ENCODE assay signal across 14 cellular contexts in the genomic region with DNA sequence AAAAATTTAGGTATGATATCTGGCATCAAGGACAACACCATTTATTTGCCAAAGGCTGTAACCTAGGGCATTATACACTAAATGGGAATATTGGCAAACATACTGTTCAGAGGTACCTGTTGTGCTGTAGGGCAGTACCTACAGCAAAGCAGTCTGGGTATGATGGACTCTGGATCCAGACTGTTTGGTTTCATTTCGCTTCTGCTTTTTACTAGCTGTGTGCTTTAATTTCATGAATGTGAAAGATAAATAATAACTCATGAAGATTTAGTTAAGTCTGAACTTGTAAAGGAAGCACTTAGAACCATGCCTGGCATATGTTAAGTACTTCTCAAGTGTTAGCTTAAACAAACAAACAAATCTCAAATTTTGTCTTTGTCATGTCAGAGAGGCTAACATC. TPM values are rescaled to one million over a fixed set of nuclear protein-coding genes. Genes with fewer than 3 reads are reported as not detected.
DNase-seq lines count a peak whose midpoint lies in the region; ATAC-seq and TF ChIP-seq lines count a peak whose summit lies in the region.
"Had no signal": no experiment of that assay in that cellular context is flagged by ENCODE, and none has a peak within 500 bp of the region (broad histone marks: within the 10 kb centered on the region; RNA-seq: fewer than 3 reads in every experiment).

No MANE protein-coding gene starts in this region.

- peak overlapping the region; percentile 52 for H3K27ac Mint-ChIP-seq in stimulated activated naive CD8-positive, alpha-beta T cell treated with anti-CD3 and anti-CD28 coated beads, Interleukin-15, Interleukin-2, amounts not matched to agents 100 ng/mL and 50 ng/mL, for 24 hours
- peak overlapping the region; percentile 67 for H3K27ac Mint-ChIP-seq in activated T-helper 1 cell treated with anti-CD3 and anti-CD28 coated beads, Interleukin-12 subunit alpha, Interleukin-12 subunit beta, Interleukin-2, Interleukin-4 antibody, amounts not matched to agents 30 ng/mL and 10 ng/mL and 1 ng/mL, durations not matched to agents 14 hours and 24 hours and 36 hours

- peak overlapping the region in 1 of 2 donors; percentile 31 for H3K9ac ChIP-seq in mucosa of rectum (ENCODE audit: low read depth in 1 of 2, low read length in 2 of 2)

- peaks cover 25% of the 10 kb centered on the region for H3K36me3 Mint-ChIP-seq in stimulated activated naive CD8-positive, alpha-beta T cell treated with anti-CD3 and anti-CD28 coated beads, Interleukin-15, Interleukin-2, amounts not matched to agents 100 ng/mL and 50 ng/mL, for 24 hours (ENCODE audit: low read depth)
- peaks cover 22% of the 10 kb centered on the region for H3K36me3 Mint-ChIP-seq in activated T-helper 1 cell treated with anti-CD3 and anti-CD28 coated beads, Interleukin-12 subunit alpha, Interleukin-12 subunit beta, Interleukin-2, Interleukin-4 antibody, amounts not matched to agents 30 ng/mL and 10 ng/mL and 1 ng/mL, durations not matched to agents 14 hours and 24 hours and 36 hours (ENCODE audit: low read depth)

- peak overlapping the region; percentile 43 to 58 for H3K4me3 ChIP-seq in mucosa of rectum (ENCODE audit: low read length in 2 of 2)
- H3K4me3 ChIP-seq in body of pancreas: no peak overlapping the region
- H3K4me3 ChIP-seq in breast epithelium: no peak overlapping the region
- H3K4me3 ChIP-seq: dorsolateral prefrontal cortex, upper lobe of left lung had no signal

- TF ChIP-seq CTCF in body of pancreas (IDR thresholded peaks at IDR 0.05) (no peak), breast epithelium (IDR thresholded peaks at IDR 0.05) (no peak)

- H3K27ac ChIP-seq in mucosa of rectum (ENCODE audit: low read depth in 2 of 2, low read length in 2 of 2): peak overlapping the region; percentile 49 to 74
- H3K27ac ChIP-seq in body of pancreas: no peak overlapping the region
- peak overlapping the region in 1 of 2 donors; percentile 62 for H3K27ac ChIP-seq in breast epithelium
- H3K27ac ChIP-seq: C4-2B had no signal

- no peak for DNase-seq in stimulated activated naive CD8-positive, alpha-beta T cell treated with anti-CD3 and anti-CD28 coated beads, Interleukin-15, Interleukin-2, amounts not matched to agents 100 U/mL and 50 U/mL, for 24 hours
- no peak for DNase-seq in activated T-helper 1 cell treated with anti-CD3 and anti-CD28 coated beads, Interleukin-12 subunit alpha, Interleukin-12 subunit beta, Interleukin-2, Interleukin-4 antibody, amounts not matched to agents 30 ng/mL and 10 ng/mL and 1 ng/mL, durations not matched to agents 14 hours and 24 hours and 36 hours (ENCODE audit: low spot score)
- DNase-seq in NCI-H1417 treated with DMSO at 0.1 percent for 48 hours (lab: John Stamatoyannopoulos, UW): no peak
- no peak for DNase-seq in mucosa of gallbladder (ENCODE audit: low spot score)
- no peak for DNase-seq in body of pancreas
- no peak for DNase-seq in breast epithelium (ENCODE audit: low spot score in 2 of 2)
- DNase-seq: activated effector memory CD4-positive, alpha-beta T cell treated with Interleukin-2 at 50 U/mL for 16 hours; dorsolateral prefrontal cortex; NCI-H1092; stimulated activated CD4-positive, alpha-beta T cell treated with anti-CD3 and anti-CD28 coated beads, Interleukin-2, amount 100 ng/mL, for 24 hours; upper lobe of left lung had no signal

- TF ChIP-seq POLR2A in body of pancreas (IDR thresholded peaks at IDR 0.05) (no peak), breast epithelium (IDR thresholded peaks at IDR 0.05) (no peak)

- H3K9me3 ChIP-seq in mucosa of rectum (ENCODE audit: control insufficient read depth in 2 of 2, low read length in 2 of 2) (no peaks in the 10 kb centered on the region), body of pancreas (no peaks in the 10 kb centered on the region), breast epithelium (no peaks in the 10 kb centered on the region)
- H3K9me3 ChIP-seq: upper lobe of left lung had no signal

- H3K36me3 ChIP-seq in mucosa of rectum (ENCODE audit: control insufficient read depth in 2 of 2, insufficient read depth in 2 of 2, low read length in 2 of 2) (peaks cover 0 to 2% of the 10 kb centered on the region in 2 donors), body of pancreas (replicated peaks in 1 of 2; ENCODE audit: insufficient read depth in 1 of 2, low read depth in 2 of 2) (no peaks in the 10 kb centered on the region), breast epithelium (no peaks in the 10 kb centered on the region)
- H3K36me3 ChIP-seq: upper lobe of left lung had no signal

- no peaks in the 10 kb centered on the region for H3K9me3 Mint-ChIP-seq in stimulated activated naive CD8-positive, alpha-beta T cell treated with anti-CD3 and anti-CD28 coated beads, Interleukin-15, Interleukin-2, amounts not matched to agents 100 ng/mL and 50 ng/mL, for 24 hours
- H3K9me3 Mint-ChIP-seq in activated T-helper 1 cell treated with anti-CD3 and anti-CD28 coated beads, Interleukin-12 subunit alpha, Interleukin-12 subunit beta, Interleukin-2, Interleukin-4 antibody, amounts not matched to agents 30 ng/mL and 10 ng/mL and 1 ng/mL, durations not matched to agents 14 hours and 24 hours and 36 hours: no peaks in the 10 kb centered on the region

- peaks cover 64% of the 10 kb centered on the region for H3K4me1 Mint-ChIP-seq in stimulated activated naive CD8-positive, alpha-beta T cell treated with anti-CD3 and anti-CD28 coated beads, Interleukin-15, Interleukin-2, amounts not matched to agents 100 ng/mL and 50 ng/mL, for 24 hours (ENCODE audit: low read depth)
- peaks cover 77% of the 10 kb centered on the region for H3K4me1 Mint-ChIP-seq in activated T-helper 1 cell treated with anti-CD3 and anti-CD28 coated beads, Interleukin-12 subunit alpha, Interleukin-12 subunit beta, Interleukin-2, Interleukin-4 antibody, amounts not matched to agents 30 ng/mL and 10 ng/mL and 1 ng/mL, durations not matched to agents 14 hours and 24 hours and 36 hours (ENCODE audit: low read depth)

- 88 to 94% methylated on average over 1 of the region's 1 CpG for WGBS in body of pancreas, 2 donors

- ATAC-seq in stimulated activated naive CD8-positive, alpha-beta T cell treated with anti-CD3 and anti-CD28 coated beads, Interleukin-15, Interleukin-2, amounts not matched to agents 100 U/mL and 50 U/mL, for 24 hours: no peak
- no peak for ATAC-seq in body of pancreas

- H3K27me3 ChIP-seq in mucosa of rectum (ENCODE audit: control insufficient read depth in 2 of 2, insufficient read depth in 2 of 2, low read length in 2 of 2) (no peaks in the 10 kb centered on the region), body of pancreas (no peaks in the 10 kb centered on the region), breast epithelium (no peaks in the 10 kb centered on the region)
- H3K27me3 ChIP-seq: dorsolateral prefrontal cortex, upper lobe of left lung had no signal

- peaks cover 28 to 45% of the 10 kb centered on the region in 2 donors for H3K4me1 ChIP-seq in mucosa of rectum (ENCODE audit: control insufficient read depth in 2 of 2, insufficient read depth in 2 of 2, low read length in 2 of 2)
- peaks cover 14% of the 10 kb centered on the region for H3K4me1 ChIP-seq in body of pancreas
- H3K4me1 ChIP-seq in breast epithelium: peaks cover 0 to 15% of the 10 kb centered on the region in 2 donors

- intact Hi-C loops in activated T-helper 1 cell treated with anti-CD3 and anti-CD28 coated beads, Interleukin-12 subunit alpha, Interleukin-12 subunit beta, Interleukin-2, Interleukin-4 antibody, amounts not matched to agents 30 ng/mL and 10 ng/mL and 1 ng/mL, durations not matched to agents 14 hours and 24 hours and 36 hours (cut with micrococcal nuclease): no loop called here
- intact Hi-C loops in body of pancreas (cut with DNase I): no loop called here
- intact Hi-C loops in breast epithelium (cut with DNase I; ENCODE audit: low total_unique reads): no loop called here

- H3K27me3 Mint-ChIP-seq in stimulated activated naive CD8-positive, alpha-beta T cell treated with anti-CD3 and anti-CD28 coated beads, Interleukin-15, Interleukin-2, amounts not matched to agents 100 ng/mL and 50 ng/mL, for 24 hours: no peaks in the 10 kb centered on the region
- no peaks in the 10 kb centered on the region for H3K27me3 Mint-ChIP-seq in activated T-helper 1 cell treated with anti-CD3 and anti-CD28 coated beads, Interleukin-12 subunit alpha, Interleukin-12 subunit beta, Interleukin-2, Interleukin-4 antibody, amounts not matched to agents 30 ng/mL and 10 ng/mL and 1 ng/mL, durations not matched to agents 14 hours and 24 hours and 36 hours (ENCODE audit: insufficient read depth)

- H3K4me3 Mint-ChIP-seq in stimulated activated naive CD8-positive, alpha-beta T cell treated with anti-CD3 and anti-CD28 coated beads, Interleukin-15, Interleukin-2, amounts not matched to agents 100 ng/mL and 50 ng/mL, for 24 hours: peak overlapping the region; percentile 5
- H3K4me3 Mint-ChIP-seq in activated T-helper 1 cell treated with anti-CD3 and anti-CD28 coated beads, Interleukin-12 subunit alpha, Interleukin-12 subunit beta, Interleukin-2, Interleukin-4 antibody, amounts not matched to agents 30 ng/mL and 10 ng/mL and 1 ng/mL, durations not matched to agents 14 hours and 24 hours and 36 hours: no peak overlapping the region

RNA-seq across cellular contexts. Expression of gene SLC38A2, which starts 17.7 kb away (rescaled TPM):
- total RNA-seq in activated T-helper 1 cell treated with anti-CD3 and anti-CD28 coated beads, Interleukin-12 subunit alpha, Interleukin-12 subunit beta, Interleukin-2, Interleukin-4 antibody, amounts not matched to agents 30 ng/mL and 10 ng/mL and 1 ng/mL, durations not matched to agents 14 hours and 24 hours and 36 hours: 157 and 161 TPM in 2 replicates
- total RNA-seq in mucosa of gallbladder (137 TPM), body of pancreas (100 to 1,000 TPM; 184 to 203 TPM), breast epithelium (100 to 1,000 TPM; 250 to 424 (median 399) TPM)

Comparison
In these comparisons a context has a peak if more than half of its experiments do, and no peak if none do; other contexts are left out.
1. H3K27ac ChIP-seq: peak in mucosa of rectum (2 of 2); none in body of pancreas (0 of 4).
2. H3K4me3 ChIP-seq: peak in mucosa of rectum (2 of 2); none in body of pancreas (0 of 2) and breast epithelium (0 of 3).